Comparison of ENCODE assay signal across 11 cellular contexts in the genomic region with DNA sequence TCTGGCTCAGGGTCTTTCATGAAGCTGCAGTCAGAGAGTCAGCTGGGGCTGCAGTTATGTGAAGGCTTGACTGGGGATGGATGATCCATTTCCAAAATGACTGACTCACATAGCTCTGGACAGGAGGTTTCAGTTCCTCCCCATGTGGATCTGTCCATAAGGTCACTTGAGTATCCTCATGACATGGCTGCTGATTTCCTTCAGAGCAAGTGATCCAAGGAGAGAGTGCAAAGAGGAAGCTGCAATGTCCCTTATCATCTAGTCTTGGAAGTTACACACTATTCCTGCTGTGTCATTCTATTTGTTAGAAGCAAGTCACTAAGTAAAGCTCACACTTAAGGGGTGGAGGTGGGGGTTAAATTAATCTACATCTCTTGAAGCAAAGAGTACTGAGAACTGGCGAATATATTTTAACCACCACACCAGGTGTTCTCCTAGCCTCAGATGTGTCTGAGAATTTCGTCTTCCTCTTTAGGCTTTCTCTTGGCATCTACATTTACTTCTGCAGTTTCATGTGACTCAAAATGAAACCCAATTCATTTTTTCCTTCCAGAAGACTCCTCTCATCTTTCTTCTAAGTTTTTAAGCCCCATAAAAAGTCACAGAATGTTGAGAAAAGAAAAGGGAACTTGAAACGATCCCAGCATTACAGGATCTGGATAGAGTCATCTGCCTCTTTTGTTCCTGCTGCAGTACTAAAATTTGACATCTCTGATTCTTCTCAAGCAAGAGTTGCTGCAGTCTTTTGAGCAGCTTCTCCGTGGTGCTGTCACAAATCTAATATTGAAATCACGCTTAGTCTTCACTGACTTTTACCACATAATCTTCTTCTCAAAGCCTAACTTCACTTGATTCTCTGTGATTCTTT. TPM values are rescaled to one million over a fixed set of nuclear protein-coding genes. Genes with fewer than 3 reads are reported as not detected.
DNase-seq lines count a peak whose midpoint lies in the region; ATAC-seq and TF ChIP-seq lines count a peak whose summit lies in the region.
"Had no signal": no experiment of that assay in that cellular context is flagged by ENCODE, and none has a peak within 500 bp of the region (broad histone marks: within the 10 kb centered on the region; RNA-seq: fewer than 3 reads in every experiment).

No MANE protein-coding gene starts in this region.

- H3K4me3 ChIP-seq in adrenal gland (no peak overlapping the region), WERI-Rb-1 (ENCODE audit: low read depth, low read length) (no peak overlapping the region)

- no peaks in the 10 kb centered on the region for H3K4me1 ChIP-seq in adrenal gland (replicated peaks in 1 of 2)

- H3K9me3 Mint-ChIP-seq in activated naive CD4-positive, alpha-beta T cell treated with anti-CD3 and anti-CD28 coated beads, Interleukin-2, amount 50 U/mL, for 72 hours: peaks cover 0 to 4% of the 10 kb centered on the region in 2 donors

- H3K9me3 ChIP-seq in adrenal gland (replicated peaks in 1 of 3) (no peaks in the 10 kb centered on the region), WERI-Rb-1 (ENCODE audit: severe bottlenecking) (no peaks in the 10 kb centered on the region)

- TF ChIP-seq CTCF in adrenal gland (IDR thresholded peaks at IDR 0.05) (no peak), WERI-Rb-1 (IDR thresholded peaks at IDR 0.05; ENCODE audit: low read depth, low read length) (no peak)

- intact Hi-C loops in adrenal gland (cut with DNase I): loop anchor here in 1 of 2 donors (10.0 kb wide), 1 partner anchor 325 kb away; no protein-coding TSS in a partner anchor

- peak in 1 of 2 donors; percentile 2 for DNase-seq in activated naive CD4-positive, alpha-beta T cell treated with anti-CD3 and anti-CD28 coated beads, Interleukin-2, amount 50 U/mL, for 72 hours (ENCODE audit: low spot score in 2 of 2)
- DNase-seq in GM19240 (ENCODE audit: insufficient read length, low spot score) (no peak), adrenal gland (no peak), C1 segment of cervical spinal cord (lab: John Stamatoyannopoulos, UW) (no peak), WERI-Rb-1 (no peak)
- DNase-seq: left cardiac atrium; NCI-H1436; stimulated activated CD4-positive, alpha-beta T cell treated with anti-CD3 and anti-CD28 coated beads, Interleukin-4, amount 100 ng/mL, for 4 hours had no signal

- H3K27me3 ChIP-seq in adrenal gland: peaks cover 22% of the 10 kb centered on the region
- peaks cover 46% of the 10 kb centered on the region for H3K27me3 ChIP-seq in WERI-Rb-1 (ENCODE audit: insufficient read depth, low read depth, severe bottlenecking)

- ATAC-seq in GM18499 (IDR thresholded peaks at IDR 0.05; ENCODE audit: insufficient read depth, unreplicated experiment) (peak; percentile 91), GM21423 (IDR thresholded peaks at IDR 0.05; ENCODE audit: unreplicated experiment) (peak; percentile 83), HG03378 (IDR thresholded peaks at IDR 0.05; ENCODE audit: unreplicated experiment) (peak; percentile 87)
- ATAC-seq in activated naive CD4-positive, alpha-beta T cell treated with anti-CD3 and anti-CD28 coated beads, Interleukin-2, amount 50 U/mL, for 72 hours: peak; percentile 82 to 91

- no peak overlapping the region for H3K27ac ChIP-seq in adrenal gland
- H3K27ac ChIP-seq in WERI-Rb-1: no peak overlapping the region

- H3K36me3 ChIP-seq in adrenal gland (replicated peaks in 1 of 2) (no peaks in the 10 kb centered on the region), WERI-Rb-1 (no peaks in the 10 kb centered on the region)

- WGBS in adrenal gland, 4 donors: 57 to 70% (median 62%) methylated on average over 5 of the region's 5 CpGs

- TF ChIP-seq POLR2A in adrenal gland (IDR thresholded peaks at IDR 0.05): no peak

- peaks cover 0 to 5% of the 10 kb centered on the region in 2 donors for H3K36me3 Mint-ChIP-seq in activated naive CD4-positive, alpha-beta T cell treated with anti-CD3 and anti-CD28 coated beads, Interleukin-2, amount 50 U/mL, for 72 hours

- H3K27ac Mint-ChIP-seq in activated naive CD4-positive, alpha-beta T cell treated with anti-CD3 and anti-CD28 coated beads, Interleukin-2, amount 50 U/mL, for 72 hours: peak overlapping the region; percentile 68 to 75

RNA-seq across cellular contexts. Expression of a gene that starts 3.8 kb away (rescaled TPM):
- total RNA-seq in activated naive CD4-positive, alpha-beta T cell treated with anti-CD3 and anti-CD28 coated beads, Interleukin-2, amount 50 U/mL, for 72 hours: not detected
- total RNA-seq in adrenal gland: under 1 TPM in 5 of 8 donors, not detected in 3; 0.11 to 0.85 (median 0.27) TPM
- under 1 TPM in 2 of 3 donors, not detected in 1; 0.07 to 0.15 TPM for polyA plus RNA-seq in adrenal gland

RNA-seq across cellular contexts. Expression of a gene that starts 47.7 kb away (rescaled TPM):
- not detected for total RNA-seq in activated naive CD4-positive, alpha-beta T cell treated with anti-CD3 and anti-CD28 coated beads, Interleukin-2, amount 50 U/mL, for 72 hours
- not detected for total RNA-seq in adrenal gland
- polyA plus RNA-seq in adrenal gland: under 1 TPM in 2 of 3 donors, not detected in 1; 0.07 to 0.32 TPM
